In genomic region chr1:220872296-220872695, GRCh38 we compare ENCODE assay signal across 21 cellular contexts. TPM values are rescaled to one million over a fixed set of nuclear protein-coding genes. Genes with fewer than 3 reads are reported as not detected.
"Had no signal": no experiment of that assay in that cellular context is flagged by ENCODE, and none has a peak within 500 bp of the region (broad histone marks: within the 10 kb centered on the region; RNA-seq: fewer than 3 reads in every experiment).

No MANE protein-coding gene starts in this region.

- H3K27me3 ChIP-seq: ascending aorta had no signal

- FAIRE-seq: TTC549 had no signal

- DNase-seq: activated CD4-positive, alpha-beta T cell treated with anti-CD3 and anti-CD28 coated beads for 4 hours; activated CD4-positive, CD25-positive, alpha-beta regulatory T cell; activated CD8-positive, alpha-beta memory T cell treated with anti-CD3 and anti-CD28 coated beads, Interleukin-2, amount 50 U/mL, for 4 hours; activated CD8-positive, alpha-beta T cell treated with anti-CD3 and anti-CD28 coated beads for 36 hours; activated effector memory CD4-positive, alpha-beta T cell treated with Interleukin-2 at 50 U/mL for 16 hours; activated naive CD4-positive, alpha-beta T cell; NCI-H1092; NCI-H1417; NCI-H1930; NCI-H2171 treated with DMSO at 0.1 percent for 48 hours; NCI-H226; NCI-H526; NCI-H82; SIG-M5; T-helper 2 cell; T1000 had no signal

- H3K9me3 ChIP-seq: ascending aorta had no signal

- H3K27ac ChIP-seq: ascending aorta, cardiac muscle cell, KMS-11 had no signal

- ATAC-seq: activated CD8-positive, alpha-beta T cell treated with anti-CD3 and anti-CD28 coated beads for 36 hours had no signal

- H3K4me2 ChIP-seq: KMS-11 had no signal

- H3K4me1 ChIP-seq: ascending aorta had no signal

- H3K9ac ChIP-seq: KMS-11 had no signal

- H3K36me3 ChIP-seq: ascending aorta, cardiac muscle cell had no signal

- H3K4me3 ChIP-seq: ascending aorta, cardiac muscle cell had no signal

RNA-seq across cellular contexts. Expression of gene HLX, which starts 6.9 kb away (rescaled TPM):
- total RNA-seq: activated CD8-positive, alpha-beta T cell treated with anti-CD3 and anti-CD28 coated beads for 36 hours; OCI-LY7 had no signal
